19 cellular contexts compared by ENCODE assay signal in the genomic region with DNA sequence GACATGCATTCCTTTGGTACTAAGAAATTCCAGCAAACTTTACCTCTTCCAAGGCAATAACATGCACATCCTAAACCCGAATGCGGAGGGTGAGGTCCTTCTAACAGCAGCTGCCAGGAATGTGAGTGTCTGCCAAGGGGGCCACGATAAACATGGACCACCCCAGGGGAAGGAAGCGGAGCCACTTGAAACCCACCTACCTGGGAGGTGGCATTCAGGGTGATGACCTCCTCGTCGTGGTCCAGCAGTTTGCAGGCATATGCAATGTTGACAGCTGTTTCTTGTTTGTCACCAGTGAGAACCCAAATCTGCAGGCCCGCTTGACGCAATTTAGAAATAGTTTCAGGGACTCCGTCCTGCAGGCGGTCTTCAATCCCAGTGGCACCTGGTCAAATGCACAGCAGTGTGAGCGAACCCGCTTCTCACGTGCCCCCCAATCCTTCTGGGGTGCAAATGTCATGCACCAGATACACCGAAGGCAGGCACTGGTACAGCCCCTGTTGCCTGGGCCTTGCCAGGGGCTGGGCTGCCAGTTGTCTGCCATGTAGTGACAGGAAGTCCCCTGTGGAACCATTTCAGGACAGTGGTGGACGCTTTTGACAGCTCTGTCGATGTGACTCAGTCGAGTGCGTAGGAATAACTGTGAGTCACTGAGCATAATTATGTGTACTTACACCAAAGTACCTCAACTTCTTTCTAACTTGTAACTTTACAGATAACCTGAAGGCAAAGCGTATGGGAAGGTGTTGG.
DNase-seq lines count a peak whose midpoint lies in the region; ATAC-seq and TF ChIP-seq lines count a peak whose summit lies in the region.
"Had no signal": no experiment of that assay in that cellular context is flagged by ENCODE, and none has a peak within 500 bp of the region (broad histone marks: within the 10 kb centered on the region; RNA-seq: fewer than 3 reads in every experiment).

No MANE protein-coding gene starts in this region.

- TF ChIP-seq CTCF in heart right ventricle (IDR thresholded peaks at IDR 0.05) (no peak), astrocyte of the spinal cord (IDR thresholded peaks at IDR 0.05; ENCODE audit: low read depth, low read length) (no peak), osteoblast (IDR thresholded peaks at IDR 0.05; ENCODE audit: extremely low read depth, low read depth, low read length) (no peak), foreskin fibroblast (IDR thresholded peaks at IDR 0.05; ENCODE audit: low read depth, low read length) (no peak)

- in situ Hi-C loops in astrocyte of the spinal cord (cut with HindIII; ENCODE audit: low sequenced_read_pairs): no loop called here

- no peaks in the 10 kb centered on the region for H3K36me3 ChIP-seq in heart right ventricle
- peaks cover 28% of the 10 kb centered on the region for H3K36me3 ChIP-seq in osteoblast (ENCODE audit: insufficient read depth, low read length)

- H3K4me1 ChIP-seq in heart right ventricle (peaks cover 0 to 9% (median 0%) of the 10 kb centered on the region in 9 donors), osteoblast (ENCODE audit: insufficient read depth, low read length) (no peaks in the 10 kb centered on the region)

- no peak overlapping the region for H2AFZ ChIP-seq in osteoblast (ENCODE audit: low read length)
- H2AFZ ChIP-seq: GM23338 had no signal

- WGBS in heart right ventricle, 2 donors: 89 to 92% methylated on average over 19 of the region's 19 CpGs

- no peak overlapping the region for H3K27ac ChIP-seq in heart right ventricle
- H3K27ac ChIP-seq in osteoblast (ENCODE audit: low read depth, low read length): no peak overlapping the region
- H3K27ac ChIP-seq: SK-N-MC had no signal

- peak; percentile 24 for DNase-seq in cardiac septum (ENCODE audit: low spot score)
- no peak for DNase-seq in heart right ventricle
- DNase-seq in astrocyte of the spinal cord (ENCODE audit: low read depth, low spot score): peak; percentile 9
- peak; percentile 57 for DNase-seq in osteoblast (ENCODE audit: insufficient read length, low spot score, missing footprints)
- no peak for DNase-seq in foreskin fibroblast
- DNase-seq in DMS79 treated with DMSO at 0.1 percent for 48 hours (lab: John Stamatoyannopoulos, UW): no peak
- DNase-seq: GF-D8, KG1, NCI-H1417 treated with DMSO at 0.1 percent for 48 hours, NCI-H187 treated with DMSO at 0.1 percent for 48 hours, NCI-H2227 treated with DMSO at 0.1 percent for 48 hours, NCI-H524 treated with DMSO at 0.1 percent for 48 hours had no signal

- H4K20me1 ChIP-seq in osteoblast (ENCODE audit: insufficient read depth, low read length): no peaks in the 10 kb centered on the region

- H3K9me3 ChIP-seq in heart right ventricle: no peaks in the 10 kb centered on the region
- no peaks in the 10 kb centered on the region for H3K9me3 ChIP-seq in osteoblast (ENCODE audit: low read depth, low read length)

- no peaks in the 10 kb centered on the region for H3K79me2 ChIP-seq in osteoblast (ENCODE audit: insufficient read depth, low read length)

- no peak for ATAC-seq in heart right ventricle
- no peak for ATAC-seq in GM21360 (IDR thresholded peaks at IDR 0.05; ENCODE audit: unreplicated experiment)
- no peak for ATAC-seq in HG02885 (IDR thresholded peaks at IDR 0.05; ENCODE audit: poor library complexity, unreplicated experiment)
- ATAC-seq: GM23338, HCT116, HepG2, Right ventricle myocardium inferior had no signal

- intact Hi-C loops in cardiac septum (cut with DNase I): no loop called here
- intact Hi-C loops in heart right ventricle (cut with DNase I): no loop called here

- no peaks in the 10 kb centered on the region for H3K27me3 ChIP-seq in heart right ventricle
- no peaks in the 10 kb centered on the region for H3K27me3 ChIP-seq in osteoblast (ENCODE audit: insufficient read depth, low read length)

- H3K4me2 ChIP-seq in osteoblast (ENCODE audit: insufficient read depth, low read length): no peak overlapping the region
- H3K4me2 ChIP-seq: GM23338 had no signal

- H3K4me3 ChIP-seq in heart right ventricle: no peak overlapping the region
- H3K4me3 ChIP-seq in astrocyte of the spinal cord (ENCODE audit: low read depth, low read length): no peak overlapping the region
- H3K4me3 ChIP-seq in osteoblast (ENCODE audit: insufficient read depth, low read length): no peak overlapping the region
- no peak overlapping the region for H3K4me3 ChIP-seq in foreskin fibroblast (ENCODE audit: low read depth in 1 of 2, low read length in 2 of 2)
- H3K4me3 ChIP-seq: GM23338, SK-N-MC had no signal

Comparison
In these comparisons a context has a peak if more than half of its experiments do, and no peak if none do; other contexts are left out.
1. DNase-seq: peak in cardiac septum (single experiment), astrocyte of the spinal cord (single experiment) and osteoblast (single experiment); none in heart right ventricle (0 of 2), foreskin fibroblast (0 of 2) and DMS79 treated with DMSO at 0.1 percent for 48 hours (single experiment).